In genomic region chr16:370980-371728, GRCh38 we compare ENCODE assay signal across 8 cellular contexts. TPM values are rescaled to one million over a fixed set of nuclear protein-coding genes. Genes with fewer than 3 reads are reported as not detected.
DNase-seq lines count a peak whose midpoint lies in the region; ATAC-seq and TF ChIP-seq lines count a peak whose summit lies in the region.

No MANE protein-coding gene starts in this region.

- peak overlapping the region in 54 of 59 donors; percentile 0 to 87 (median 71) for H3K27ac ChIP-seq in dorsolateral prefrontal cortex

- ATAC-seq in HG03342 (IDR thresholded peaks at IDR 0.05; ENCODE audit: unreplicated experiment), result no peak

- H3K36me3 ChIP-seq in Loucy (ENCODE audit: insufficient read depth, low read length), result no peaks in the 10 kb centered on the region; the same call in 1 of the 2 replicates

- H3K4me2 ChIP-seq in Loucy (ENCODE audit: low read depth, low read length, poor library complexity, severe bottlenecking), result peak overlapping the region; percentile 86

- no peaks in the 10 kb centered on the region for H3K27me3 ChIP-seq in Loucy (ENCODE audit: insufficient read depth, low read length, poor library complexity, severe bottlenecking)
- no peaks in the 10 kb centered on the region for H3K27me3 ChIP-seq in dorsolateral prefrontal cortex

- no peaks in the 10 kb centered on the region for H4K20me1 ChIP-seq in Loucy (ENCODE audit: insufficient read depth, low read length, poor library complexity, severe bottlenecking)

- peak overlapping the region; percentile 81 for H3K9ac ChIP-seq in Loucy (ENCODE audit: low read depth, low read length, poor library complexity, severe bottlenecking)

- intact Hi-C loops in CD14-positive monocyte (cut with micrococcal nuclease) (no loop called here), dorsolateral prefrontal cortex (cut with DNase I) (no loop called here)

- H3K9me3 Mint-ChIP-seq in CD14-positive monocyte (no peaks in the 10 kb centered on the region), neural crest cell (no peaks in the 10 kb centered on the region)

- H3K4me3 ChIP-seq in Loucy (ENCODE audit: low read length, poor library complexity, severe bottlenecking), result peak overlapping the region; percentile 69
- peak overlapping the region in 50 of 59 donors; percentile 4 to 69 (median 54) for H3K4me3 ChIP-seq in dorsolateral prefrontal cortex

- DNase-seq in CD14-positive monocyte (ENCODE audit: low spot score) (peak; percentile 46), dorsolateral prefrontal cortex (no peak), neural crest cell (ENCODE audit: low read depth, low spot score) (no peak), NCI-H146 treated with DMSO at 0.1 percent for 48 hours (lab: John Stamatoyannopoulos, UW; ENCODE audit: unreplicated experiment) (no peak), MV-4-11 (lab: John Stamatoyannopoulos, UW) (no peak)
- DNase-seq in effector CD8-positive, alpha-beta T cell (lab: John Stamatoyannopoulos, UW), result no peak

- H3K36me3 Mint-ChIP-seq in CD14-positive monocyte (peaks cover 45 to 78% of the 10 kb centered on the region in 2 donors), neural crest cell (ENCODE audit: low read depth) (no peaks in the 10 kb centered on the region)

- no peaks in the 10 kb centered on the region for H3K9me3 ChIP-seq in Loucy (ENCODE audit: insufficient read depth, low read depth, low read length)

- no peak overlapping the region; the same call in 1 of the 2 replicates for H2AFZ ChIP-seq in Loucy (ENCODE audit: low read length)

- no peaks in the 10 kb centered on the region for H3K9me2 ChIP-seq in Loucy (replicated peaks; ENCODE audit: low read depth, low read length)

- no peaks in the 10 kb centered on the region for H3K4me1 ChIP-seq in Loucy (ENCODE audit: insufficient read depth, low read length, poor library complexity, severe bottlenecking)

- peaks cover 0 to 6% (median 4%) of the 10 kb centered on the region in 3 donors for H3K27me3 Mint-ChIP-seq in CD14-positive monocyte (ENCODE audit: low read depth in 3 of 3)
- peaks cover 4% of the 10 kb centered on the region for H3K27me3 Mint-ChIP-seq in neural crest cell (ENCODE audit: low read depth)

- peaks cover 6% of the 10 kb centered on the region; the same call in 1 of the 2 replicates for H3K79me2 ChIP-seq in Loucy (ENCODE audit: insufficient read depth, low read length)

- no peaks in the 10 kb centered on the region for H3F3A ChIP-seq in Loucy (ENCODE audit: low read depth)

- TF ChIP-seq CTCF in CD14-positive monocyte (IDR thresholded peaks at IDR 0.05) (no peak), Loucy (conservative IDR thresholded peaks at IDR 0.05; ENCODE audit: low read length) (no peak), dorsolateral prefrontal cortex (IDR thresholded peaks at IDR 0.05 in 54 of 56, conservative IDR thresholded peaks at IDR 0.05 in 2 of 56; ENCODE audit: low read depth in 1 of 56, partially characterized antibody in 56 of 56) (no peak), neural crest cell (conservative IDR thresholded peaks at IDR 0.05) (no peak)

- peak overlapping the region; percentile 85 to 89 for H3K4me3 Mint-ChIP-seq in CD14-positive monocyte
- peak overlapping the region; percentile 92 for H3K4me3 Mint-ChIP-seq in neural crest cell

- H3K27ac Mint-ChIP-seq in CD14-positive monocyte, result peak overlapping the region in 5 of 7 donors; percentile 61 to 90 (median 73)
- H3K27ac Mint-ChIP-seq in neural crest cell (ENCODE audit: unreplicated experiment), result no peak overlapping the region

- H3K4me1 Mint-ChIP-seq in CD14-positive monocyte, result peaks cover 18% of the 10 kb centered on the region
- peaks cover 9% of the 10 kb centered on the region for H3K4me1 Mint-ChIP-seq in neural crest cell

RNA-seq across cellular contexts. Expression of gene MRPL28, which starts 0.8 kb away (rescaled TPM):
- 10 to 100 TPM; 88.1 to 88.5 TPM for polyA plus RNA-seq in CD14-positive monocyte
- total RNA-seq in dorsolateral prefrontal cortex, result 10 to 100 TPM; 38.3 to 94.6 (median 65.9) TPM
- total RNA-seq in neural crest cell, result 80.4 and 84.6 TPM in 2 replicates

RNA-seq across cellular contexts. Expression of gene PGAP6, which starts 10.6 kb away (rescaled TPM):
- 10 to 100 TPM; 18.2 to 39.8 TPM for polyA plus RNA-seq in CD14-positive monocyte
- 10 to 100 TPM; 16.0 to 41.4 (median 25.9) TPM for total RNA-seq in dorsolateral prefrontal cortex
- 56.4 and 62.0 TPM in 2 replicates for total RNA-seq in neural crest cell

RNA-seq across cellular contexts. Expression of gene AXIN1, which starts 18.6 kb away (rescaled TPM):
- under 1 TPM; 0.30 to 0.74 TPM for polyA plus RNA-seq in CD14-positive monocyte
- total RNA-seq in dorsolateral prefrontal cortex (10 to 100 TPM; 13.3 to 34.4 (median 19.8) TPM), neural crest cell (36.4 and 38.2 TPM in 2 replicates)

RNA-seq across cellular contexts. Expression of gene NME4, which starts 25.8 kb away (rescaled TPM):
- polyA plus RNA-seq in CD14-positive monocyte, result 10 to 100 TPM; 26.9 to 31.4 TPM
- total RNA-seq in dorsolateral prefrontal cortex (10 to 100 TPM; 27.9 to 89.2 (median 49.4) TPM), neural crest cell (233 and 254 TPM in 2 replicates)

RNA-seq across cellular contexts. Expression of gene DECR2, which starts 30.5 kb away (rescaled TPM):
- 1 to 10 TPM; 5.7 to 8.7 TPM for polyA plus RNA-seq in CD14-positive monocyte
- total RNA-seq in dorsolateral prefrontal cortex (10 to 100 TPM in 108 of 120 experiments, 1 to 10 TPM in 12; 7.2 to 23.9 (median 13.5) TPM), neural crest cell (22.4 and 25.7 TPM in 2 replicates)
